In the genomic region with DNA sequence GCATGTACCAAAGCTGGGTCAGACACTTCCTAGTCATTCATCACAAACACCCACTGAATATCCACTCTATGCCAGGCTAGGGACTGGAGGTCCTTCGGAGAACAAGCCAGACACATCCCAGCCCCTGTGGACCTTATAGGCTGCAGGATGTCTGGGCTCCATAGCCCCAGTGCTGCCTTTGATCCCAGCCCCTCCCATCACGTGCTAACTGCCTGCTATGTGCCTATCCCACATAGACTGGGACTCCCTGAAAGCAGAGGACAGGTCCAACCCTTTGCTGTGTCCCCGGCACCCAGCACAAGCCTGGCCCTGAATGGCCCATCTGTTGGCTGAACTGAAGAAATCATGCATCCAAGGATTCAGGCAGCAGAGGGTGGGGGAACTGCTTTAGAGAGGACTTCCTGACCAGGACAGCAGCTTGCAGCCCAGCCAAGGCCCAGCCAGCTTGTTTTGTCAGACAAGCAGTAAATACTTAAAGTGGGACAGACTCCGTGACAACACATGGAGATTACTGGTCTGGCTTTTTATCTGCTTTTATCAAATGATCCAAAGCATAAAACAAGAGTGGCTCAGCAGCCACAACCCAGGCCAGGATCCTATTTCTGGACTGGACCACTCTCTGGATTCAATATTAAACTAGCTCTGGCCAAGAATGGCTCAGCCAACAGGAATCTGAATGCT, we compare ENCODE assay signal across 26 cellular contexts.
A peak's percentile ranks its signal among the peaks of the same experiment; 100 is the strongest.
DNase-seq lines count a peak whose midpoint lies in the region; ATAC-seq, FAIRE-seq and TF ChIP-seq lines count a peak whose summit lies in the region.
"Had no signal": no experiment of that assay in that cellular context is flagged by ENCODE, and none has a peak within 500 bp of the region (broad histone marks: within the 10 kb centered on the region; RNA-seq: fewer than 3 reads in every experiment).

No MANE protein-coding gene starts in this region.

- 38 to 61% (median 46%) methylated on average over 4 of the region's 4 CpGs for WGBS in heart left ventricle, 4 donors

- no peak overlapping the region for H3K4me3 ChIP-seq in left ventricle myocardium inferior
- no peak overlapping the region for H3K4me3 ChIP-seq in astrocyte (ENCODE audit: insufficient read depth, low read depth, low read length)
- no peak overlapping the region for H3K4me3 ChIP-seq in heart left ventricle
- no peak overlapping the region for H3K4me3 ChIP-seq in upper lobe of right lung
- H3K4me3 ChIP-seq: adrenal gland, lung, stomach, transverse colon had no signal

- FAIRE-seq in astrocyte (lab: Jason Lieb, UNC) = no peak
- FAIRE-seq: A204.1, D721Med, GM18507, keratinocyte had no signal

- no peak for DNase-seq in Right ventricle myocardium superior
- no peak for DNase-seq in left ventricle myocardium inferior
- peak; percentile 79 for DNase-seq in astrocyte (ENCODE audit: low read depth)
- no peak for DNase-seq in heart left ventricle
- no peak for DNase-seq in upper lobe of right lung
- no peak for DNase-seq in NCI-H2171 (lab: John Stamatoyannopoulos, UW)
- no peak for DNase-seq in progenitor cell of endocrine pancreas (ENCODE audit: low spot score, unreplicated experiment)
- DNase-seq in activated T-helper 2 cell treated with anti-CD3 and anti-CD28 coated beads, Interferon-gamma antibody, Interleukin-2, Interleukin-4, amounts not matched to agents 10 μg/mL and 5 μg/mL and 100 μg/mL, durations not matched to agents 14 hours and 24 hours and 36 hours (ENCODE audit: low spot score) = no peak
- DNase-seq: activated CD4-positive, alpha-beta T cell treated with anti-CD3 and anti-CD28 coated beads for 1 hour; activated T-cell treated with anti-CD3 and anti-CD28 coated beads, Interleukin-2, amount 50 U/mL, for 1 hour; adrenal gland; foreskin melanocyte; H9; MM.1S; NCI-H2171 treated with DMSO at 0.1 percent for 48 hours; stomach; SW 1271; transverse colon had no signal

- H3K9me3 Mint-ChIP-seq in astrocyte (ENCODE audit: unreplicated experiment) (no peaks in the 10 kb centered on the region), progenitor cell of endocrine pancreas (ENCODE audit: low read depth) (no peaks in the 10 kb centered on the region)
- no peaks in the 10 kb centered on the region for H3K9me3 Mint-ChIP-seq in activated T-helper 2 cell treated with anti-CD3 and anti-CD28 coated beads, Interferon-gamma antibody, Interleukin-2, Interleukin-4, amounts not matched to agents 10 μg/mL and 5 μg/mL and 100 μg/mL, durations not matched to agents 14 hours and 24 hours and 36 hours
- H3K9me3 Mint-ChIP-seq: H9 had no signal

- intact Hi-C loops in Right ventricle myocardium superior (cut with DNase I) (no loop called here), left ventricle myocardium inferior (cut with micrococcal nuclease) (no loop called here), heart left ventricle (cut with DNase I) (no loop called here), upper lobe of right lung (cut with DNase I) (no loop called here)
- intact Hi-C loops in activated T-helper 2 cell treated with anti-CD3 and anti-CD28 coated beads, Interferon-gamma antibody, Interleukin-2, Interleukin-4, amounts not matched to agents 10 μg/mL and 5 μg/mL and 100 μg/mL, durations not matched to agents 14 hours and 24 hours and 36 hours (cut with micrococcal nuclease) = no loop called here

- H3K4me1 Mint-ChIP-seq in astrocyte (ENCODE audit: low read depth, unreplicated experiment) (no peaks in the 10 kb centered on the region), progenitor cell of endocrine pancreas (ENCODE audit: low read depth) (peaks cover 5% of the 10 kb centered on the region)
- no peaks in the 10 kb centered on the region for H3K4me1 Mint-ChIP-seq in activated T-helper 2 cell treated with anti-CD3 and anti-CD28 coated beads, Interferon-gamma antibody, Interleukin-2, Interleukin-4, amounts not matched to agents 10 μg/mL and 5 μg/mL and 100 μg/mL, durations not matched to agents 14 hours and 24 hours and 36 hours (ENCODE audit: low read depth)

- H3K27ac ChIP-seq in left ventricle myocardium inferior (replicated peaks) (no peak overlapping the region), astrocyte (ENCODE audit: low read depth, low read length) (no peak overlapping the region), heart left ventricle (no peak overlapping the region), upper lobe of right lung (no peak overlapping the region)
- H3K27ac ChIP-seq: adrenal gland, C4-2B, epithelial cell of prostate, neutrophil, stomach, transverse colon had no signal

- H3K27ac Mint-ChIP-seq in astrocyte (ENCODE audit: unreplicated experiment) = no peak overlapping the region
- H3K27ac Mint-ChIP-seq in progenitor cell of endocrine pancreas = no peak overlapping the region
- H3K27ac Mint-ChIP-seq in activated T-helper 2 cell treated with anti-CD3 and anti-CD28 coated beads, Interferon-gamma antibody, Interleukin-2, Interleukin-4, amounts not matched to agents 10 μg/mL and 5 μg/mL and 100 μg/mL, durations not matched to agents 14 hours and 24 hours and 36 hours = no peak overlapping the region
- H3K27ac Mint-ChIP-seq: H9 had no signal

- peaks cover 89% of the 10 kb centered on the region for H4K20me1 ChIP-seq in astrocyte (ENCODE audit: insufficient read depth, low read length)

- no peak for TF ChIP-seq POLR2A in heart left ventricle (IDR thresholded peaks at IDR 0.05)

- H3K4me1 ChIP-seq in left ventricle myocardium inferior (peaks cover 19% of the 10 kb centered on the region), astrocyte (ENCODE audit: insufficient read depth, low read length) (peaks cover 7% of the 10 kb centered on the region), heart left ventricle (peaks cover 0 to 17% (median 2%) of the 10 kb centered on the region in 12 donors), upper lobe of right lung (no peaks in the 10 kb centered on the region)
- H3K4me1 ChIP-seq: adrenal gland, stomach, transverse colon had no signal

- no peak overlapping the region for H3K4me2 ChIP-seq in astrocyte (ENCODE audit: low read length)

- H3K27me3 ChIP-seq in left ventricle myocardium inferior (ENCODE audit: low read depth) (peaks cover 3% of the 10 kb centered on the region), astrocyte (ENCODE audit: insufficient read depth, low read length) (no peaks in the 10 kb centered on the region), heart left ventricle (no peaks in the 10 kb centered on the region), upper lobe of right lung (no peaks in the 10 kb centered on the region)
- H3K27me3 ChIP-seq: adrenal gland, neutrophil, stomach, transverse colon had no signal

- H3K36me3 Mint-ChIP-seq in astrocyte (ENCODE audit: low read depth, unreplicated experiment) = no peaks in the 10 kb centered on the region
- H3K36me3 Mint-ChIP-seq in progenitor cell of endocrine pancreas (ENCODE audit: insufficient read depth) = no peaks in the 10 kb centered on the region
- H3K36me3 Mint-ChIP-seq in activated T-helper 2 cell treated with anti-CD3 and anti-CD28 coated beads, Interferon-gamma antibody, Interleukin-2, Interleukin-4, amounts not matched to agents 10 μg/mL and 5 μg/mL and 100 μg/mL, durations not matched to agents 14 hours and 24 hours and 36 hours (ENCODE audit: low read depth) = no peaks in the 10 kb centered on the region

- ATAC-seq in Right ventricle myocardium superior (ENCODE audit: poor library complexity) (peak; percentile 25), heart left ventricle (peak; percentile 25 to 38 (median 30)), upper lobe of right lung (peak; percentile 8)

- H3K36me3 ChIP-seq in left ventricle myocardium inferior (no peaks in the 10 kb centered on the region), astrocyte (ENCODE audit: insufficient read depth, low read length) (no peaks in the 10 kb centered on the region), heart left ventricle (no peaks in the 10 kb centered on the region), upper lobe of right lung (no peaks in the 10 kb centered on the region)
- H3K36me3 ChIP-seq: adrenal gland, neutrophil, stomach, transverse colon had no signal

- H3K79me2 ChIP-seq in astrocyte (ENCODE audit: insufficient read depth, low read length) = peaks cover 62% of the 10 kb centered on the region

- no peak overlapping the region for H3K9ac ChIP-seq in astrocyte (ENCODE audit: low read length)

- H3K9me3 ChIP-seq in left ventricle myocardium inferior (replicated peaks) = no peaks in the 10 kb centered on the region
- no peaks in the 10 kb centered on the region for H3K9me3 ChIP-seq in astrocyte (ENCODE audit: insufficient read depth, low read depth, low read length)
- H3K9me3 ChIP-seq in heart left ventricle = no peaks in the 10 kb centered on the region
- H3K9me3 ChIP-seq in upper lobe of right lung = no peaks in the 10 kb centered on the region
- H3K9me3 ChIP-seq: adrenal gland, neutrophil, stomach, transverse colon had no signal

- TF ChIP-seq CTCF in left ventricle myocardium inferior (IDR thresholded peaks at IDR 0.05; ENCODE audit: borderline replicate concordance) (no peak), astrocyte (IDR thresholded peaks at IDR 0.05; ENCODE audit: insufficient read depth, low read depth, low read length) (no peak), heart left ventricle (IDR thresholded peaks at IDR 0.05) (no peak), upper lobe of right lung (IDR thresholded peaks at IDR 0.05) (no peak), progenitor cell of endocrine pancreas (IDR thresholded peaks at IDR 0.05; ENCODE audit: unreplicated experiment) (no peak)

- H3K27me3 Mint-ChIP-seq in astrocyte (ENCODE audit: low read depth, unreplicated experiment) (peaks cover 57% of the 10 kb centered on the region), progenitor cell of endocrine pancreas (peaks cover 20% of the 10 kb centered on the region)
- no peaks in the 10 kb centered on the region for H3K27me3 Mint-ChIP-seq in activated T-helper 2 cell treated with anti-CD3 and anti-CD28 coated beads, Interferon-gamma antibody, Interleukin-2, Interleukin-4, amounts not matched to agents 10 μg/mL and 5 μg/mL and 100 μg/mL, durations not matched to agents 14 hours and 24 hours and 36 hours (ENCODE audit: low read depth)

- no peak overlapping the region for H3K4me3 Mint-ChIP-seq in astrocyte (ENCODE audit: unreplicated experiment)
- H3K4me3 Mint-ChIP-seq in progenitor cell of endocrine pancreas (ENCODE audit: low read depth) = no peak overlapping the region
- no peak overlapping the region for H3K4me3 Mint-ChIP-seq in activated T-helper 2 cell treated with anti-CD3 and anti-CD28 coated beads, Interferon-gamma antibody, Interleukin-2, Interleukin-4, amounts not matched to agents 10 μg/mL and 5 μg/mL and 100 μg/mL, durations not matched to agents 14 hours and 24 hours and 36 hours (ENCODE audit: low read depth)
- H3K4me3 Mint-ChIP-seq: H9 had no signal

- H2AFZ ChIP-seq in astrocyte (ENCODE audit: low read depth, low read length) = no peak overlapping the region
